ENCODE assay signal across 12 cellular contexts in the genomic region with DNA sequence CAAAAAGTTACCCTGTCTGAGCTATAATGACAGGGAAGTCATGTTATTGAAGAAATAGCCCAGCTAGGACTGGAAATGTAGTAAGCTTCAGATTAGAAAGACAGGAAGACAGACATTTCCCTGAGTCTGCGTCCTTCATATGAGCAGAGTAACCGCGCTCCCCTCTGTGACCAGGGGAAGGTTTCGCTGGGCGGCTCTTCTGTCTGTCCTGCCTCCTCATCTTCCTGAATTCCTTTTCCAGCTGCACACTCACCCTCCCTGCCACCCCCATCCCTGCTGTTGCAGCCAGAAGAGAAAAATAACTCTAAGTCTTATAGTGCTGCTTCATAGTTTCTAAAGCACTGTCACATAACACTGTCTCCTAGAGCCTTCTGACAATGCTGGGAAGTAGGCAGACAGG. TPM values are rescaled to one million over a fixed set of nuclear protein-coding genes. Genes with fewer than 3 reads are reported as not detected.
DNase-seq lines count a peak whose midpoint lies in the region; ATAC-seq and TF ChIP-seq lines count a peak whose summit lies in the region.
"Had no signal": no experiment of that assay in that cellular context is flagged by ENCODE, and none has a peak within 500 bp of the region (broad histone marks: within the 10 kb centered on the region; RNA-seq: fewer than 3 reads in every experiment).

No MANE protein-coding gene starts in this region.

- no peaks in the 10 kb centered on the region for H3K36me3 Mint-ChIP-seq in naive thymus-derived CD8-positive, alpha-beta T cell
- H3K36me3 Mint-ChIP-seq: immature natural killer cell had no signal

- H2AFZ ChIP-seq in Karpas-422 (ENCODE audit: low read length), result no peak overlapping the region

- no peaks in the 10 kb centered on the region for H3K4me1 ChIP-seq in Karpas-422 (ENCODE audit: low read length)

- H3K4me3 Mint-ChIP-seq in naive thymus-derived CD8-positive, alpha-beta T cell, result no peak overlapping the region
- H3K4me3 Mint-ChIP-seq: immature natural killer cell had no signal

- H3K9me3 ChIP-seq in Karpas-422 (ENCODE audit: low read length), result no peaks in the 10 kb centered on the region

- H3K4me3 ChIP-seq in WI38 (ENCODE audit: low read depth, low read length), result peak overlapping the region; percentile 11; the same call in 1 of the 2 replicates
- H3K4me3 ChIP-seq in Karpas-422 (ENCODE audit: low read length), result no peak overlapping the region

- intact Hi-C loops in Right ventricle myocardium inferior (cut with DNase I), result no loop called here

- H3K9ac ChIP-seq in Karpas-422 (ENCODE audit: low read length), result no peak overlapping the region

- H3K4me2 ChIP-seq in Karpas-422 (ENCODE audit: low read depth, low read length, poor library complexity, severe bottlenecking), result no peak overlapping the region

- no peaks in the 10 kb centered on the region for H3K27me3 ChIP-seq in Karpas-422 (ENCODE audit: low read length)

- TF ChIP-seq CTCF in WI38 (IDR thresholded peaks at IDR 0.05; ENCODE audit: low read depth, low read length) (no peak), omental fat pad (IDR thresholded peaks at IDR 0.05) (no peak)

- POLR2A ChIA-PET in naive thymus-derived CD8-positive, alpha-beta T cell (lab: Charles Lee), result no interaction called here

- peaks cover 0 to 4% (median 1%) of the 10 kb centered on the region in 4 donors for H3K4me1 Mint-ChIP-seq in naive thymus-derived CD8-positive, alpha-beta T cell
- H3K4me1 Mint-ChIP-seq: immature natural killer cell had no signal

- in situ Hi-C loops in ACHN (cut with HindIII; ENCODE audit: low pct_ligation_motif_present, low pct_unique_long_range_greater_than_20kb, low sequenced_read_pairs), result no loop called here

- peaks cover 0 to 6% (median 0%) of the 10 kb centered on the region in 5 donors for H3K27me3 Mint-ChIP-seq in naive thymus-derived CD8-positive, alpha-beta T cell

- no peaks in the 10 kb centered on the region for H3K79me2 ChIP-seq in Karpas-422 (ENCODE audit: low read length)

- no peaks in the 10 kb centered on the region for H4K20me1 ChIP-seq in Karpas-422 (ENCODE audit: insufficient read depth, low read depth, low read length)

- no peak overlapping the region for H3K27ac ChIP-seq in Karpas-422 (ENCODE audit: low read length)

- H3K9me3 Mint-ChIP-seq in naive thymus-derived CD8-positive, alpha-beta T cell, result no peaks in the 10 kb centered on the region
- H3K9me3 Mint-ChIP-seq: immature natural killer cell had no signal

- DNase-seq in A172 (ENCODE audit: low spot score) (peak; percentile 76), Right ventricle myocardium inferior (ENCODE audit: missing footprints) (no peak), omental fat pad (ENCODE audit: low spot score) (no peak), Karpas-422 (no peak), ACHN (no peak), globus pallidus (ENCODE audit: low spot score) (no peak)
- no peak for DNase-seq in naive thymus-derived CD8-positive, alpha-beta T cell
- DNase-seq: activated T-cell treated with anti-CD3 and anti-CD28 coated beads, Interleukin-2, amount 50 U/mL, for 1 hour; immature natural killer cell; T-helper 9 cell; trophoblast cell had no signal

- H3K27ac Mint-ChIP-seq in naive thymus-derived CD8-positive, alpha-beta T cell, result no peak overlapping the region
- H3K27ac Mint-ChIP-seq: immature natural killer cell had no signal

- no peaks in the 10 kb centered on the region for H3K36me3 ChIP-seq in Karpas-422 (ENCODE audit: insufficient read depth, low read length)

- ATAC-seq in Right ventricle myocardium inferior (peak; percentile 29), omental fat pad (ENCODE audit: low FRiP score) (peak; percentile 16)
- no peak for ATAC-seq in naive thymus-derived CD8-positive, alpha-beta T cell

- H3K9me2 ChIP-seq in Karpas-422 (replicated peaks; ENCODE audit: insufficient read depth, low read length), result no peaks in the 10 kb centered on the region

RNA-seq across cellular contexts. Expression of a gene that starts 8.6 kb away (rescaled TPM):
- 3,811 and 5,357 TPM in 2 replicates for total RNA-seq in A172 (2014; rRNA removed; shearing (Covaris generic))
- total RNA-seq in Right ventricle myocardium inferior (517 TPM), omental fat pad (1,000 to 10,000 TPM in 1 of 4 donors, 100 to 1,000 TPM in 3; 579 to 1,303 (median 656) TPM)
- total RNA-seq in naive thymus-derived CD8-positive, alpha-beta T cell, result not detected
- not detected for polyA plus RNA-seq in naive thymus-derived CD8-positive, alpha-beta T cell
- total RNA-seq in Karpas-422 (2014; rRNA removed; shearing (Covaris generic); ENCODE audit: low replicate concordance), result 0.54 TPM in 1 of 2 replicates, not detected in the other

Comparison
In these comparisons a context has a peak if more than half of its experiments do, and no peak if none do; other contexts are left out.
1. ATAC-seq: peak in Right ventricle myocardium inferior (single experiment) and omental fat pad (single experiment); none in naive thymus-derived CD8-positive, alpha-beta T cell (0 of 2).
2. RNA of a gene that starts 8.6 kb away (total RNA-seq): 3,811 to 5,357 TPM in A172, 579 to 1,303 TPM in omental fat pad and 517 TPM in Right ventricle myocardium inferior (single experiment); 0.54 TPM in Karpas-422 and not detected in naive thymus-derived CD8-positive, alpha-beta T cell; every median in the first group is over 100 times any median in the second.